In genomic region chr1:6613361-6614018, GRCh38 we compare ENCODE assay signal across 8 cellular contexts. TPM values are rescaled to one million over a fixed set of nuclear protein-coding genes. Genes with fewer than 3 reads are reported as not detected.
DNase-seq lines count a peak whose midpoint lies in the region; ATAC-seq and TF ChIP-seq lines count a peak whose summit lies in the region.

Gene PHF13 (plus strand): TSS chr1:6613731. CDS start chr1:6614067, 336 bp downstream.

- TF ChIP-seq CTCF in PC-9 (conservative IDR thresholded peaks at IDR 0.05): no peak

- H3K79me2 ChIP-seq in PC-9 (ENCODE audit: low read depth): peaks cover 30% of the 10 kb centered on the region

- H3K4me1 ChIP-seq in PC-9 (replicated peaks; ENCODE audit: insufficient read depth) (peaks cover 11% of the 10 kb centered on the region), mucosa of rectum (ENCODE audit: control insufficient read depth in 2 of 2, insufficient read depth in 2 of 2, low read length in 2 of 2) (peaks cover 0 to 11% of the 10 kb centered on the region in 2 donors)

- ATAC-seq in GM21723 (IDR thresholded peaks at IDR 0.05; ENCODE audit: unreplicated experiment): peak; percentile 92

- peak within 1 kb of the TSS; percentile 73 for H3K27ac ChIP-seq in PC-9
- H3K27ac ChIP-seq in mucosa of rectum (ENCODE audit: low read depth in 2 of 2, low read length in 2 of 2): peak within 1 kb of the TSS; percentile 90 to 92

- CTCF ChIA-PET in PC-9 (lab: Charles Lee): interaction anchor here (0.6 kb wide), 1 partner anchor 59 kb away, joined by 3 read pairs; no protein-coding TSS in a partner anchor

- POLR2A ChIA-PET in PC-9 (lab: Charles Lee; ENCODE audit: unreplicated experiment): no interaction called here

- TF ChIP-seq POLR2A in erythroblast (IDR thresholded peaks at IDR 0.05; ENCODE audit: low read length): no peak

- H3K9me3 ChIP-seq in PC-9 (ENCODE audit: insufficient read depth, low read depth): no peaks in the 10 kb centered on the region
- H3K9me3 ChIP-seq in mucosa of rectum (ENCODE audit: control insufficient read depth in 2 of 2, low read length in 2 of 2): no peaks in the 10 kb centered on the region

- 0 out of 2 replicates have a peak, but pooled peaks cover 6% of the 10 kb centered on the region for H4K20me1 ChIP-seq in PC-9 (ENCODE audit: insufficient read depth)

- H3K4me3 ChIP-seq in PC-9 (peak within 1 kb of the TSS; percentile 64), mucosa of rectum (ENCODE audit: low read length in 2 of 2) (peak within 1 kb of the TSS; percentile 87 to 96)

- H3K9ac ChIP-seq in mucosa of rectum (ENCODE audit: low read depth in 1 of 2, low read length in 2 of 2): peak within 1 kb of the TSS; percentile 82 to 88

- BruUV-seq in PC-9 (replicated peaks; lab: Mats Ljungman, UMichigan): no TSS peak

- no peaks in the 10 kb centered on the region for H3K36me3 ChIP-seq in PC-9 (ENCODE audit: low read depth)
- H3K36me3 ChIP-seq in mucosa of rectum (ENCODE audit: control insufficient read depth in 2 of 2, insufficient read depth in 2 of 2, low read length in 2 of 2): peaks cover 2 to 4% of the 10 kb centered on the region in 2 donors

- intact Hi-C loops in PC-9 (cut with micrococcal nuclease; ENCODE audit: unreplicated experiment): loop anchor here (1.0 to 10.0 kb wide), 2 partner anchors 12 to 389 kb away; no protein-coding TSS in a partner anchor

- H3K9me2 ChIP-seq in PC-9 (ENCODE audit: insufficient read depth): no peaks in the 10 kb centered on the region

- peak; percentile 100 for DNase-seq in DMS53 (lab: John Stamatoyannopoulos, UW)
- DNase-seq in KBM-7: peak; percentile 99
- DNase-seq in PC-9: peak; percentile 87 to 99
- peak; percentile 99 for DNase-seq in activated T-cell treated with anti-CD3 and anti-CD28 coated beads, Interleukin-2, amount 50 U/mL, for 1 hour
- peak; percentile 99 to 100 for DNase-seq in erythroblast (lab: John Stamatoyannopoulos, UW)
- DNase-seq in stimulated activated CD8-positive, alpha-beta memory T cell treated with anti-CD3 and anti-CD28 coated beads, Interleukin-4, amount 100 ng/mL, for 4 hours (ENCODE audit: low read depth in 2 of 2, low spot score in 1 of 2): peak; percentile 98 to 100

- H3F3A ChIP-seq in PC-9 (ENCODE audit: insufficient read depth, low read depth): peaks cover 18% of the 10 kb centered on the region

- in situ Hi-C loops in KBM-7 (cut with MboI; ENCODE audit: low pct_unique_long_range_greater_than_20kb, low sequenced_read_pairs): no loop called here

- peak within 1 kb of the TSS; percentile 77 for H2AFZ ChIP-seq in PC-9

- H3K4me2 ChIP-seq in PC-9: peak within 1 kb of the TSS; percentile 87

- H3K27me3 ChIP-seq in PC-9 (ENCODE audit: insufficient read depth, low read depth) (no peaks in the 10 kb centered on the region), mucosa of rectum (ENCODE audit: control insufficient read depth in 2 of 2, insufficient read depth in 2 of 2, low read length in 2 of 2) (no peaks in the 10 kb centered on the region)

RNA-seq across cellular contexts. Expression of gene PHF13, which starts in this region (rescaled TPM):
- 18.2 and 20.9 TPM in 2 replicates for total RNA-seq in PC-9 (2021)

Comparison
In these comparisons a context has a peak if more than half of its experiments do, and no peak if none do; other contexts are left out.
1. Peak in every context shown above with its lines: DNase-seq, ATAC-seq, H3K4me3 ChIP-seq and H3K27ac ChIP-seq.